22 cellular contexts compared by ENCODE assay signal in the genomic region with DNA sequence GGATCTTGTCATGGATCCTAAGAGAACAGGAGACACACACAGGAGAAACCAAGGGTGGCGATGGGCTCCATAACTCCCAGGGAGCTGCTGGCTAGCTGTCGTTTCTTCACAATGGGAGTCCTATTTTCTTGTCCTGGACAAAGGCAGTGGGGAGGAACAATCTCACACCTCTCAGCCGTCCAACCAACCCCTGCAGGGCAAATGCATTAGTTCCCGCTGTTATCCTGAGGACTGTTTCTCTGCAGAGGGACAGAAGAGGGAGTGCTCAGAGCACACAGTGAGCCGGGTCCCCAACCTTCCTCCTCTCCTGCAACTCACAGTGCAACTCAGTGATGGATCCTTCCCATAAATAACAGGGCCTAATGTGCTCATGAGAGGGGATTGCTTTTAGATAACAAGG.
"Had no signal": no experiment of that assay in that cellular context is flagged by ENCODE, and none has a peak within 500 bp of the region (broad histone marks: within the 10 kb centered on the region; RNA-seq: fewer than 3 reads in every experiment).

No MANE protein-coding gene starts in this region.

- ATAC-seq: activated naive CD4-positive, alpha-beta T cell treated with anti-CD3 and anti-CD28 coated beads, Interleukin-2, amount 50 U/mL, for 72 hours; esophagus mucosa; gastroesophageal sphincter; heart right ventricle; left lobe of liver; pancreas; right lobe of liver; stimulated activated effector memory CD8-positive, alpha-beta T cell treated with anti-CD3 and anti-CD28 coated beads, Interleukin-12 subunit alpha, Interleukin-12 subunit beta, amount 100 ng/mL, for 72 hours had no signal

- H3K36me3 ChIP-seq: gastroesophageal sphincter, heart right ventricle, pancreas, right lobe of liver, stomach had no signal

- H3K4me2 ChIP-seq: smooth muscle cell had no signal

- H3K4me3 ChIP-seq: gastroesophageal sphincter, heart right ventricle, pancreas, right lobe of liver, smooth muscle cell, stomach had no signal

- H3K9me3 ChIP-seq: gastroesophageal sphincter, heart right ventricle, pancreas, right lobe of liver had no signal

- H3K27me3 ChIP-seq: gastroesophageal sphincter, heart right ventricle, pancreas, right lobe of liver, stomach had no signal

- H3K27me3 Mint-ChIP-seq: activated B cell treated with CpG ODN at 0.5 μM for 24 hours; activated CD4-positive, alpha-beta memory T cell treated with anti-CD3 and anti-CD28 coated beads for 36 hours had no signal

- H3K27ac Mint-ChIP-seq: activated B cell treated with CpG ODN at 0.5 μM for 24 hours; activated CD4-positive, alpha-beta memory T cell treated with anti-CD3 and anti-CD28 coated beads for 36 hours; activated naive CD4-positive, alpha-beta T cell treated with anti-CD3 and anti-CD28 coated beads, Interleukin-2, amount 50 U/mL, for 72 hours; activated T-helper 1 cell treated with anti-CD3 and anti-CD28 coated beads, Interleukin-12 subunit alpha, Interleukin-12 subunit beta, Interleukin-2, Interleukin-4 antibody, amounts not matched to agents 30 ng/mL and 10 ng/mL and 1 ng/mL, durations not matched to agents 14 hours and 24 hours and 36 hours; stimulated activated effector memory CD8-positive, alpha-beta T cell treated with anti-CD3 and anti-CD28 coated beads, Interleukin-12 subunit alpha, Interleukin-12 subunit beta, amount 100 ng/mL, for 72 hours had no signal

- H3K4me1 ChIP-seq: gastroesophageal sphincter, heart right ventricle, pancreas, right lobe of liver, stomach had no signal

- DNase-seq: activated B cell treated with CpG ODN at 0.5 μM for 24 hours; activated CD4-positive, alpha-beta memory T cell treated with anti-CD3 and anti-CD28 coated beads for 36 hours; activated CD4-positive, alpha-beta T cell treated with anti-CD3 and anti-CD28 coated beads for 4 hours; activated gamma-delta T cell treated with Interleukin-2 at 50 U/mL for 16 hours; activated T-cell treated with anti-CD3 and anti-CD28 coated beads for 4 hours; cerebellar nuclear complex; cortex of kidney; heart right ventricle; kidney; mammary epithelial cell; pancreas; right lobe of liver; stimulated activated CD4-positive, alpha-beta T cell treated with anti-CD3 and anti-CD28 coated beads, Interleukin-4, amount 100 ng/mL, for 24 hours; stomach; trophoblast cell had no signal

- H3K36me3 Mint-ChIP-seq: activated CD4-positive, alpha-beta memory T cell treated with anti-CD3 and anti-CD28 coated beads for 36 hours; stimulated activated effector memory CD8-positive, alpha-beta T cell treated with anti-CD3 and anti-CD28 coated beads, Interleukin-12 subunit alpha, Interleukin-12 subunit beta, amount 100 ng/mL, for 72 hours had no signal

- H3K4me3 Mint-ChIP-seq: activated B cell treated with CpG ODN at 0.5 μM for 24 hours; activated CD4-positive, alpha-beta memory T cell treated with anti-CD3 and anti-CD28 coated beads for 36 hours; activated T-helper 1 cell treated with anti-CD3 and anti-CD28 coated beads, Interleukin-12 subunit alpha, Interleukin-12 subunit beta, Interleukin-2, Interleukin-4 antibody, amounts not matched to agents 30 ng/mL and 10 ng/mL and 1 ng/mL, durations not matched to agents 14 hours and 24 hours and 36 hours; stimulated activated effector memory CD8-positive, alpha-beta T cell treated with anti-CD3 and anti-CD28 coated beads, Interleukin-12 subunit alpha, Interleukin-12 subunit beta, amount 100 ng/mL, for 72 hours had no signal

- H3K27ac ChIP-seq: gastroesophageal sphincter, heart right ventricle, pancreas, right lobe of liver, stomach had no signal

- H3K4me1 Mint-ChIP-seq: activated B cell treated with CpG ODN at 0.5 μM for 24 hours; stimulated activated effector memory CD8-positive, alpha-beta T cell treated with anti-CD3 and anti-CD28 coated beads, Interleukin-12 subunit alpha, Interleukin-12 subunit beta, amount 100 ng/mL, for 72 hours had no signal
